Comparison of ENCODE assay signal across 2 cellular contexts in genomic region chr20:54131675-54132611, GRCh38.
TF ChIP-seq lines count a peak whose summit lies in the region.

No MANE protein-coding gene starts in this region.

TF ChIP-seq in A549, 52 proteins besides CTCF, POLR2A, EP300 and RAD21:
- TF ChIP-seq FOSB (CRISPR knock-in tag; IDR thresholded peaks at IDR 0.05) (peak; percentile 83; the same call in 1 of the 2 replicates), RNF2 (IDR thresholded peaks at IDR 0.05; ENCODE audit: borderline replicate concordance, low read depth) (no peak), MAX (IDR thresholded peaks at IDR 0.05) (peak; percentile 22; the same call in 1 of the 2 replicates), HOXB5 (CRISPR knock-in tag; IDR thresholded peaks at IDR 0.05) (0 out of 2 replicates have a peak, but pooled peaks have one; percentile 9), TP53 (CRISPR knock-in tag; IDR thresholded peaks at IDR 0.05) (peak; percentile 60; the same call in 1 of the 2 replicates), ZNF302 (CRISPR knock-in tag; IDR thresholded peaks at IDR 0.05) (peak; percentile 76; the same call in 1 of the 2 replicates), ZSCAN20 (CRISPR knock-in tag; IDR thresholded peaks at IDR 0.05) (peak; percentile 66), HOXB13 (CRISPR knock-in tag; IDR thresholded peaks at IDR 0.05; ENCODE audit: low read depth) (no peak), MYC (IDR thresholded peaks at IDR 0.05; ENCODE audit: borderline replicate concordance, low read length) (no peak; the same call in 1 of the 2 replicates), ZFP36 (IDR thresholded peaks at IDR 0.05; ENCODE audit: borderline replicate concordance, partially characterized antibody) (no peak), GATA3 (IDR thresholded peaks at IDR 0.05; ENCODE audit: borderline replicate concordance) (no peak), HES2 (IDR thresholded peaks at IDR 0.05) (no peak), MAFK (IDR thresholded peaks at IDR 0.05; ENCODE audit: partially characterized antibody) (peak; percentile 80), HOXA7 (CRISPR knock-in tag; IDR thresholded peaks at IDR 0.05) (peak; percentile 90), NPAS2 (CRISPR knock-in tag; IDR thresholded peaks at IDR 0.05; ENCODE audit: borderline replicate concordance) (no peak), CBX2 (IDR thresholded peaks at IDR 0.05; ENCODE audit: borderline replicate concordance, low read depth) (no peak), ATOH8 (CRISPR knock-in tag; IDR thresholded peaks at IDR 0.05; ENCODE audit: low read depth) (peak; percentile 53; the same call in 1 of the 2 replicates)

TF ChIP-seq in GM23338, 12 proteins besides CTCF, POLR2A, EP300 and RAD21:
- TF ChIP-seq NANOG (IDR thresholded peaks at IDR 0.05; ENCODE audit: borderline replicate concordance), result no peak
- no peak for TF ChIP-seq CREB1 (CRISPR knock-in tag; IDR thresholded peaks at IDR 0.05; ENCODE audit: low read depth)
- no peak for TF ChIP-seq REST (IDR thresholded peaks at IDR 0.05; ENCODE audit: unreplicated experiment)
- no peak for TF ChIP-seq STAT1 (IDR thresholded peaks at IDR 0.05; ENCODE audit: unreplicated experiment)
- no peak for TF ChIP-seq POLR2AphosphoS5 (IDR thresholded peaks at IDR 0.05; ENCODE audit: low read depth)
- no peak for TF ChIP-seq ETS1 (IDR thresholded peaks at IDR 0.05)
- no peak for TF ChIP-seq JUNB (IDR thresholded peaks at IDR 0.05; ENCODE audit: unreplicated experiment)
- TF ChIP-seq ZNF462 (CRISPR knock-in tag; IDR thresholded peaks at IDR 0.05), result no peak
- TF ChIP-seq EZH2 (IDR thresholded peaks at IDR 0.05; ENCODE audit: low read depth, unreplicated experiment), result no peak
- no peak for TF ChIP-seq ZNF114 (CRISPR knock-in tag; IDR thresholded peaks at IDR 0.05)
- no peak for TF ChIP-seq EZH2phosphoT487 (IDR thresholded peaks at IDR 0.05; ENCODE audit: unreplicated experiment)
- TF ChIP-seq ZNF331 (CRISPR knock-in tag; IDR thresholded peaks at IDR 0.05; ENCODE audit: low read depth), result no peak
TF ChIP-seq in GM23338: peak in this region for 0.
